In the genomic region with DNA sequence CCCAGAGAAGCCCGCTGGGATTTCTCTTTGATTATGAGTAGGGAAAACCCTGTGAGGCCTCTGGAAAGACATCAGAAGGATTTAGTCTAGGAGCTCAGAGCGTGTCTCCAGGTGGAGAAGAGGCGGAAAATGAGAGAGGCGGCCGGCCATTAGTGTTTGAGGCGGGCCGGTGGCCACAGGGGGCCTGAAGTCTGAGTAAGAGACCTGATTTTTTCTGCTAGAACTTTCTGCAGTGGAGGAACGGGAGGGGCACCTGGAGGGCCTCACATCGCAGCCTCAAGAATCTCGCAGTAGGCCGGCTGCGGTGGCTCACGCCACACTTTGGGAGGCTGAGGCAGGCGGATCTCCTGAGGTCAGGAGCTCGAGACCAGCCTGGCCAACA, we compare ENCODE assay signal across 1 cellular context.
TF ChIP-seq lines count a peak whose summit lies in the region.

No MANE protein-coding gene starts in this region.

TF ChIP-seq in GM23338, 12 proteins besides CTCF, POLR2A, EP300 and RAD21 (continued from another document):
- TF ChIP-seq JUNB (IDR thresholded peaks at IDR 0.05; ENCODE audit: unreplicated experiment) (no peak), ZNF331 (CRISPR knock-in tag; IDR thresholded peaks at IDR 0.05; ENCODE audit: low read depth) (no peak)
